Comparison of ENCODE assay signal across 11 cellular contexts in genomic region chr1:164774819-164775654, GRCh38.
A peak's percentile ranks its signal among the peaks of the same experiment; 100 is the strongest.
DNase-seq lines count a peak whose midpoint lies in the region; ATAC-seq, FAIRE-seq and TF ChIP-seq lines count a peak whose summit lies in the region.
"Had no signal": no experiment of that assay in that cellular context is flagged by ENCODE, and none has a peak within 500 bp of the region (broad histone marks: within the 10 kb centered on the region; RNA-seq: fewer than 3 reads in every experiment).

No MANE protein-coding gene starts in this region.

- peak; percentile 64 for TF ChIP-seq EP300 in K562 (IDR thresholded peaks at IDR 0.05; ENCODE audit: low read length)

- no peak overlapping the region for H4K5ac ChIP-seq in H9 (ENCODE audit: insufficient read length, low read depth, low read length)

- H3K4me1 ChIP-seq in cardiac muscle cell (ENCODE audit: low read depth) (peaks cover 82% of the 10 kb centered on the region), K562 (replicated peaks in 1 of 2; ENCODE audit: control insufficient read depth in 2 of 2, insufficient read depth in 2 of 2, low read length in 2 of 2) (peaks cover 4 to 53% of the 10 kb centered on the region in 2 experiments; a peak in 4 of 5 replicates), mucosa of rectum (ENCODE audit: control insufficient read depth in 2 of 2, insufficient read depth in 2 of 2, low read length in 2 of 2) (peaks cover 35 to 52% of the 10 kb centered on the region in 2 donors), H9 (ENCODE audit: insufficient read depth, low read length) (no peaks in the 10 kb centered on the region; the same call in 1 of the 2 replicates)

- no peak overlapping the region for H2BK20ac ChIP-seq in H9 (ENCODE audit: low read depth, low read length, poor library complexity, severe bottlenecking)

- H3K14ac ChIP-seq in H9 (ENCODE audit: insufficient read depth, low read length): no peak overlapping the region

- peak; percentile 85 for FAIRE-seq in K562 (lab: Jason Lieb, UNC)
- FAIRE-seq: keratinocyte had no signal

- H4K8ac ChIP-seq in H9 (replicated peaks; ENCODE audit: insufficient read length, low read depth, low read length): no peak overlapping the region

- H3K56ac ChIP-seq in H9 (ENCODE audit: insufficient read length, low read depth, low read length): no peak overlapping the region

- WGBS in K562 (ENCODE audit: insufficient coverage, low coverage, missing lambda C conversion rate): 1% methylated on average over 16 of the region's 16 CpGs
- WGBS in H9 (ENCODE audit: extremely low coverage, insufficient read length, low lambda C conversion rate): no CpG with 5 or more reads among the region's 16 CpGs

- H3K27ac ChIP-seq in cardiac muscle cell (peak overlapping the region; percentile 93), K562 (ENCODE audit: extremely low read depth, low read depth, low read length) (no peak overlapping the region), mucosa of rectum (ENCODE audit: low read depth in 2 of 2, low read length in 2 of 2) (peak overlapping the region; percentile 38 to 66), H9 (ENCODE audit: insufficient read length, low read depth, low read length) (no peak overlapping the region)

- H3K18ac ChIP-seq in H9 (ENCODE audit: insufficient read length, low read depth, low read length): no peak overlapping the region

- H2AK5ac ChIP-seq in H9 (ENCODE audit: insufficient read length, low read length): no peak overlapping the region

- H3K36me3 Mint-ChIP-seq in H9 (ENCODE audit: insufficient read depth in 1 of 3, low read depth in 3 of 3): no peaks in the 10 kb centered on the region; a peak in 1 of 7 replicates
- H3K36me3 Mint-ChIP-seq: T-cell had no signal

- TF ChIP-seq CTCF in cardiac muscle cell (IDR thresholded peaks at IDR 0.05; ENCODE audit: low read depth, low read length) (no peak), K562 (IDR thresholded peaks at IDR 0.05 in 2 of 3, conservative IDR thresholded peaks at IDR 0.05 in 1 of 3; ENCODE audit: insufficient read depth in 2 of 3, low read depth in 1 of 3, low read length in 3 of 3) (no peak), H9 (conservative IDR thresholded peaks at IDR 0.05) (no peak)

- TF ChIP-seq POLR2A in K562 (conservative IDR thresholded peaks at IDR 0.05): no peak

- H2BK5ac ChIP-seq in H9 (ENCODE audit: insufficient read length, low read length): no peak overlapping the region

- H3K9me3 ChIP-seq in cardiac muscle cell (ENCODE audit: low read depth) (no peaks in the 10 kb centered on the region), K562 (replicated peaks; ENCODE audit: control insufficient read depth, insufficient read depth, low read depth, low read length) (no peaks in the 10 kb centered on the region), mucosa of rectum (ENCODE audit: control insufficient read depth in 2 of 2, low read length in 2 of 2) (no peaks in the 10 kb centered on the region), H9 (ENCODE audit: control insufficient read depth, low read depth, low read length) (no peaks in the 10 kb centered on the region)

- in situ Hi-C loops in K562 (cut with MboI): no loop called here

- no peaks in the 10 kb centered on the region for H3K79me2 ChIP-seq in K562 (ENCODE audit: control insufficient read depth, insufficient read depth, low read length)
- no peaks in the 10 kb centered on the region; the same call in 1 of the 2 replicates for H3K79me2 ChIP-seq in H9 (ENCODE audit: insufficient read depth, low read length)

- DNase-seq in cardiac muscle cell (ENCODE audit: low read depth in 1 of 2, low spot score in 1 of 2): peak in 1 of 2 donors; percentile 42
- no peak for DNase-seq in left ventricle myocardium superior
- peak; percentile 42 to 56 (median 53) for DNase-seq in K562 (ENCODE audit: extremely low read depth in 1 of 4, low spot score in 3 of 4)
- no peak for DNase-seq in CD1c-positive myeloid dendritic cell (ENCODE audit: extremely low spot score)
- DNase-seq in H9: no peak
- DNase-seq in stimulated activated naive CD4-positive, alpha-beta T cell (lab: John Stamatoyannopoulos, UW): no peak
- DNase-seq: activated T-cell treated with anti-CD3 and anti-CD28 coated beads, Interleukin-2, amount 50 U/mL, for 1 hour had no signal

- peak overlapping the region in 1 of 3 experiments; percentile 67; a peak in 2 of 7 replicates for H3K27ac Mint-ChIP-seq in H9
- H3K27ac Mint-ChIP-seq: T-cell had no signal

- H3K4me3 ChIP-seq in cardiac muscle cell (no peak overlapping the region), K562 (no peak overlapping the region), mucosa of rectum (ENCODE audit: low read length in 2 of 2) (peak overlapping the region in 1 of 2 donors; percentile 20)

- H3K27me3 ChIP-seq in cardiac muscle cell (no peaks in the 10 kb centered on the region), K562 (ENCODE audit: control insufficient read depth in 2 of 2, insufficient read depth in 2 of 2, low read length in 2 of 2) (peaks cover 0 to 12% of the 10 kb centered on the region in 2 experiments; a peak in 1 of 5 replicates), mucosa of rectum (ENCODE audit: control insufficient read depth in 2 of 2, insufficient read depth in 2 of 2, low read length in 2 of 2) (no peaks in the 10 kb centered on the region), H9 (ENCODE audit: insufficient read depth, low read length) (no peaks in the 10 kb centered on the region)

- no peak overlapping the region for H3K4me3 Mint-ChIP-seq in H9
- H3K4me3 Mint-ChIP-seq: T-cell had no signal

- peaks cover 6% of the 10 kb centered on the region for H3K79me1 ChIP-seq in H9 (ENCODE audit: insufficient read depth, low read depth, low read length, poor library complexity, severe bottlenecking)

- H2AFZ ChIP-seq in K562 (ENCODE audit: low read depth, low read length): no peak overlapping the region
- no peak overlapping the region for H2AFZ ChIP-seq in H9 (ENCODE audit: low read length)

- no peaks in the 10 kb centered on the region for H3K27me3 Mint-ChIP-seq in H9 (ENCODE audit: low read depth)

- H3K23me2 ChIP-seq in H9 (ENCODE audit: insufficient read length, low read depth, low read length, poor library complexity, severe bottlenecking): no peaks in the 10 kb centered on the region

- ATAC-seq in left ventricle myocardium superior (no peak), K562 (peak; percentile 75), GM19328 (IDR thresholded peaks at IDR 0.05; ENCODE audit: unreplicated experiment) (no peak)
- ATAC-seq: T-cell had no signal

- intact Hi-C loops in left ventricle myocardium superior (cut with micrococcal nuclease): no loop called here
- intact Hi-C loops in K562 (cut with micrococcal nuclease): loop anchor here (1.0 kb wide), 1 partner anchor 63 kb away; no protein-coding TSS in a partner anchor

- H3T11ph ChIP-seq in H9 (ENCODE audit: low read length): no peak overlapping the region

- H2BK15ac ChIP-seq in H9 (ENCODE audit: low read depth, low read length): no peak overlapping the region

- no peak for TF ChIP-seq RAD21 in K562 (CRISPR knock-in tag; conservative IDR thresholded peaks at IDR 0.05 in 1 of 2, IDR thresholded peaks at IDR 0.05 in 1 of 2)

- peak overlapping the region; percentile 29; the same call in 1 of the 2 replicates for H3K4me2 ChIP-seq in K562 (ENCODE audit: insufficient read depth, low read length)
- H3K4me2 ChIP-seq in H9 (ENCODE audit: insufficient read depth, insufficient read length, low read length): no peak overlapping the region

- H3K4ac ChIP-seq in H9 (ENCODE audit: low read depth, low read length): no peak overlapping the region

- H3K9ac ChIP-seq in K562 (ENCODE audit: insufficient read depth in 1 of 2, low read depth in 2 of 2, low read length in 2 of 2): no peak overlapping the region
- no peak overlapping the region for H3K9ac ChIP-seq in mucosa of rectum (ENCODE audit: low read depth in 1 of 2, low read length in 2 of 2)
- no peak overlapping the region for H3K9ac ChIP-seq in H9 (ENCODE audit: extremely low read depth, insufficient read length, low read length)

- peaks cover 52 to 72% of the 10 kb centered on the region in 2 experiments for H3K4me1 Mint-ChIP-seq in H9
- H3K4me1 Mint-ChIP-seq: T-cell had no signal

- no TSS peak for BruUV-seq in K562 (replicated peaks; lab: Mats Ljungman, UMichigan)

- H3K9me1 ChIP-seq in K562 (ENCODE audit: control insufficient read depth, insufficient read depth, low read length): no peaks in the 10 kb centered on the region

- no peak overlapping the region for H3K23ac ChIP-seq in H9 (ENCODE audit: insufficient read length, low read depth, low read length)

- CTCF ChIA-PET in K562 (lab: Yijun Ruan, JAX; ENCODE audit: low intra/inter-chr PET ratio): no interaction called here

- H3K36me3 ChIP-seq in cardiac muscle cell (no peaks in the 10 kb centered on the region), K562 (ENCODE audit: control insufficient read depth, insufficient read depth, low read length) (no peaks in the 10 kb centered on the region), mucosa of rectum (ENCODE audit: control insufficient read depth in 2 of 2, insufficient read depth in 2 of 2, low read length in 2 of 2) (no peaks in the 10 kb centered on the region)

- H4K91ac ChIP-seq in H9 (ENCODE audit: insufficient read length, low read depth, low read length): no peak overlapping the region

- H4K20me1 ChIP-seq in K562 (replicated peaks; ENCODE audit: control insufficient read depth, insufficient read depth, low read length) (no peaks in the 10 kb centered on the region), H9 (ENCODE audit: control insufficient read depth, insufficient read depth, insufficient read length) (no peaks in the 10 kb centered on the region)

- no peaks in the 10 kb centered on the region for H3K9me3 Mint-ChIP-seq in H9
- H3K9me3 Mint-ChIP-seq: T-cell had no signal

- H2BK12ac ChIP-seq in H9 (ENCODE audit: insufficient read length, low read depth, low read length): no peak overlapping the region

- no peak overlapping the region for H2BK120ac ChIP-seq in H9 (ENCODE audit: low read depth, low read length, poor library complexity, severe bottlenecking)

- POLR2A ChIA-PET in K562 (lab: Yijun Ruan, JAX): no interaction called here

TF ChIP-seq in K562, 482 proteins besides CTCF, POLR2A, EP300 and RAD21 (continues in another document):
- TF ChIP-seq GTF2F1 (IDR thresholded peaks at IDR 0.05; ENCODE audit: low read depth, low read length): no peak
- peak; percentile 93 for TF ChIP-seq TEAD4 (IDR thresholded peaks at IDR 0.05; ENCODE audit: low read length)
- no peak for TF ChIP-seq TEAD4 (CRISPR knock-in tag; IDR thresholded peaks at IDR 0.05; ENCODE audit: borderline replicate concordance)
- no peak for TF ChIP-seq NCOA1 (IDR thresholded peaks at IDR 0.05; ENCODE audit: low read depth)
- TF ChIP-seq SIN3B (IDR thresholded peaks at IDR 0.05; ENCODE audit: low read depth): no peak
- peak; percentile 63 for TF ChIP-seq KLF16 (IDR thresholded peaks at IDR 0.05)

Comparison
In these comparisons a context has a peak if more than half of its experiments do, and no peak if none do; other contexts are left out.
1. DNase-seq: peak in K562 (4 of 4); none in left ventricle myocardium superior (single experiment), CD1c-positive myeloid dendritic cell (single experiment), H9 (single experiment) and stimulated activated naive CD4-positive, alpha-beta T cell (0 of 6).
2. H3K27ac ChIP-seq: peak in cardiac muscle cell (single experiment) and mucosa of rectum (2 of 2); none in K562 (single experiment) and H9 (single experiment).